In genomic region chr1:148522561-148523204, GRCh38 we compare ENCODE assay signal across 8 cellular contexts. TPM values are rescaled to one million over a fixed set of nuclear protein-coding genes. Genes with fewer than 3 reads are reported as not detected.
DNase-seq lines count a peak whose midpoint lies in the region; ATAC-seq and TF ChIP-seq lines count a peak whose summit lies in the region.
"Not testable (repeated sequence)": the region's sequence is repeated elsewhere in the genome, so short reads cannot be mapped to it uniquely, and the experiment has no call there.

No MANE protein-coding gene starts in this region.

- H3K9me3 ChIP-seq in ascending aorta; right cardiac atrium (ENCODE audit: control insufficient read depth, low read length); upper lobe of right lung: not testable (repeated sequence)

- not testable (repeated sequence) for TF ChIP-seq CTCF in ascending aorta (IDR thresholded peaks at IDR 0.05); upper lobe of right lung (IDR thresholded peaks at IDR 0.05)

- H3K27ac ChIP-seq in ascending aorta, result peak overlapping the region; percentile 28 to 67
- H3K27ac ChIP-seq in right cardiac atrium (ENCODE audit: low read length), result peak overlapping the region; percentile 88
- H3K27ac ChIP-seq in upper lobe of right lung, result peak overlapping the region; percentile 78

- not testable (repeated sequence) for H3K27me3 ChIP-seq in ascending aorta; right cardiac atrium (ENCODE audit: control insufficient read depth, insufficient read depth); upper lobe of right lung

- not testable (repeated sequence) for H3K36me3 ChIP-seq in ascending aorta, upper lobe of right lung

- intact Hi-C loops in ascending aorta (cut with DNase I); right cardiac atrium (cut with DNase I); upper lobe of right lung (cut with DNase I): not testable (repeated sequence)

- H3K4me3 ChIP-seq in ascending aorta, result peak overlapping the region; percentile 41 to 49
- peak overlapping the region; percentile 58 for H3K4me3 ChIP-seq in right cardiac atrium (ENCODE audit: low read length)
- peak overlapping the region; percentile 44 for H3K4me3 ChIP-seq in upper lobe of right lung

- ATAC-seq in GM18498 (IDR thresholded peaks at IDR 0.05; ENCODE audit: unreplicated experiment) (peak; percentile 85), HG02798 (IDR thresholded peaks at IDR 0.05; ENCODE audit: poor library complexity, unreplicated experiment) (peak; percentile 79), right cardiac atrium (peak; percentile 94 to 95), upper lobe of right lung (peak; percentile 92)

- H3K4me1 ChIP-seq in ascending aorta; right cardiac atrium (ENCODE audit: control insufficient read depth, insufficient read depth, low read length); upper lobe of right lung: not testable (repeated sequence)

- 2% methylated on average over 30 of the region's 30 CpGs for WGBS in right cardiac atrium

- peak; percentile 86 to 95 for DNase-seq in NCI-H1930 (lab: John Stamatoyannopoulos, UW)
- DNase-seq in T-helper 22 cell (ENCODE audit: low read depth), result peak; percentile 78
- DNase-seq in ascending aorta (ENCODE audit: low spot score in 2 of 2), result peak; percentile 65 to 94
- DNase-seq in right cardiac atrium, result peak; percentile 84 to 89 (median 85)
- peak; percentile 91 for DNase-seq in pulmonary artery endothelial cell (ENCODE audit: low read depth, low spot score)
- DNase-seq in upper lobe of right lung, result peak; percentile 88

RNA-seq across cellular contexts. Expression of gene PPIAL4G, which starts 39.6 kb away (rescaled TPM):
- total RNA-seq in ascending aorta (not detected), right cardiac atrium (not detected), pulmonary artery endothelial cell (not detected in 2 replicates), upper lobe of right lung (0.20 TPM)
- not detected for polyA plus RNA-seq in right cardiac atrium

Comparison
In these comparisons a context has a peak if more than half of its experiments do, and no peak if none do; other contexts are left out.
1. Peak in every context shown above with its lines: DNase-seq, ATAC-seq, H3K4me3 ChIP-seq and H3K27ac ChIP-seq.